8 cellular contexts compared by ENCODE assay signal in genomic region chr9:96232539-96233241, GRCh38.
DNase-seq lines count a peak whose midpoint lies in the region; ATAC-seq and TF ChIP-seq lines count a peak whose summit lies in the region.

No MANE protein-coding gene starts in this region.

- intact Hi-C loops in left lung (cut with DNase I) = no loop called here
- intact Hi-C loops in activated T-helper 2 cell treated with anti-CD3 and anti-CD28 coated beads, Interferon-gamma antibody, Interleukin-2, Interleukin-4, amounts not matched to agents 10 μg/mL and 5 μg/mL and 100 μg/mL, durations not matched to agents 14 hours and 24 hours and 36 hours (cut with micrococcal nuclease) = loop anchor here (1.0 kb wide), 1 partner anchor 85 kb away; no protein-coding TSS in a partner anchor

- no peak overlapping the region for H3K4me3 Mint-ChIP-seq in stimulated activated naive B cell treated with anti-CD40 and anti-IgM and Interleukin-4, amounts not matched to agents 10 μg/mL and 1 μg/mL and 100 μg/mL, for 72 hours
- no peak overlapping the region for H3K4me3 Mint-ChIP-seq in activated T-helper 2 cell treated with anti-CD3 and anti-CD28 coated beads, Interferon-gamma antibody, Interleukin-2, Interleukin-4, amounts not matched to agents 10 μg/mL and 5 μg/mL and 100 μg/mL, durations not matched to agents 14 hours and 24 hours and 36 hours (ENCODE audit: low read depth)

- no peak overlapping the region for H3K4me3 ChIP-seq in HL-60 (replicated peaks; ENCODE audit: insufficient read depth, low read length)
- no peak overlapping the region for H3K4me3 ChIP-seq in left lung

- no peak overlapping the region for H3K27ac Mint-ChIP-seq in stimulated activated naive B cell treated with anti-CD40 and anti-IgM and Interleukin-4, amounts not matched to agents 10 μg/mL and 1 μg/mL and 100 μg/mL, for 72 hours
- H3K27ac Mint-ChIP-seq in activated T-helper 2 cell treated with anti-CD3 and anti-CD28 coated beads, Interferon-gamma antibody, Interleukin-2, Interleukin-4, amounts not matched to agents 10 μg/mL and 5 μg/mL and 100 μg/mL, durations not matched to agents 14 hours and 24 hours and 36 hours = no peak overlapping the region

- no peaks in the 10 kb centered on the region for H3K27me3 ChIP-seq in HL-60 (ENCODE audit: insufficient read depth, poor library complexity, severe bottlenecking)
- H3K27me3 ChIP-seq in left lung = no peaks in the 10 kb centered on the region

- H3K4me1 ChIP-seq in left lung = no peaks in the 10 kb centered on the region

- DNase-seq in DMS 273 treated with DMSO at 0.1 percent for 48 hours (lab: John Stamatoyannopoulos, UW) (peak; percentile 49), HL-60 (ENCODE audit: low read depth in 1 of 2, low spot score in 1 of 2) (peak in 1 of 2 experiments; percentile 36), RPMI8226 (peak; percentile 48), cerebellar nuclear complex (lab: John Stamatoyannopoulos, UW) (peak; percentile 13 to 79), left lung (no peak)
- DNase-seq in stimulated activated naive B cell treated with anti-CD40 and anti-IgM and Interleukin-4, amounts not matched to agents 10 μg/mL and 1 μg/mL and 100 μg/mL, for 72 hours = no peak
- no peak for DNase-seq in activated T-helper 2 cell treated with anti-CD3 and anti-CD28 coated beads, Interferon-gamma antibody, Interleukin-2, Interleukin-4, amounts not matched to agents 10 μg/mL and 5 μg/mL and 100 μg/mL, durations not matched to agents 14 hours and 24 hours and 36 hours (ENCODE audit: low spot score)

- ATAC-seq in left lung = peak; percentile 95
- ATAC-seq in stimulated activated naive B cell treated with anti-CD40 and anti-IgM and Interleukin-4, amounts not matched to agents 10 μg/mL and 1 μg/mL and 100 μg/mL, for 72 hours (replicated peaks) = peak; percentile 77 to 82
- ATAC-seq in HG03442 (IDR thresholded peaks at IDR 0.05; ENCODE audit: unreplicated experiment) = no peak

- no peaks in the 10 kb centered on the region for H3K36me3 Mint-ChIP-seq in stimulated activated naive B cell treated with anti-CD40 and anti-IgM and Interleukin-4, amounts not matched to agents 10 μg/mL and 1 μg/mL and 100 μg/mL, for 72 hours
- no peaks in the 10 kb centered on the region for H3K36me3 Mint-ChIP-seq in activated T-helper 2 cell treated with anti-CD3 and anti-CD28 coated beads, Interferon-gamma antibody, Interleukin-2, Interleukin-4, amounts not matched to agents 10 μg/mL and 5 μg/mL and 100 μg/mL, durations not matched to agents 14 hours and 24 hours and 36 hours (ENCODE audit: low read depth)

- H3K27me3 Mint-ChIP-seq in stimulated activated naive B cell treated with anti-CD40 and anti-IgM and Interleukin-4, amounts not matched to agents 10 μg/mL and 1 μg/mL and 100 μg/mL, for 72 hours = peaks cover 26 to 38% of the 10 kb centered on the region in 2 donors
- peaks cover 40% of the 10 kb centered on the region for H3K27me3 Mint-ChIP-seq in activated T-helper 2 cell treated with anti-CD3 and anti-CD28 coated beads, Interferon-gamma antibody, Interleukin-2, Interleukin-4, amounts not matched to agents 10 μg/mL and 5 μg/mL and 100 μg/mL, durations not matched to agents 14 hours and 24 hours and 36 hours (ENCODE audit: low read depth)

- peaks cover 4 to 5% of the 10 kb centered on the region in 2 donors for H3K9me3 Mint-ChIP-seq in stimulated activated naive B cell treated with anti-CD40 and anti-IgM and Interleukin-4, amounts not matched to agents 10 μg/mL and 1 μg/mL and 100 μg/mL, for 72 hours
- H3K9me3 Mint-ChIP-seq in activated T-helper 2 cell treated with anti-CD3 and anti-CD28 coated beads, Interferon-gamma antibody, Interleukin-2, Interleukin-4, amounts not matched to agents 10 μg/mL and 5 μg/mL and 100 μg/mL, durations not matched to agents 14 hours and 24 hours and 36 hours = peaks cover 9% of the 10 kb centered on the region

- H3K36me3 ChIP-seq in left lung = no peaks in the 10 kb centered on the region

- peak; percentile 83 for TF ChIP-seq CTCF in HL-60 (IDR thresholded peaks at IDR 0.05; ENCODE audit: insufficient read depth, low read length)
- TF ChIP-seq CTCF in left lung (IDR thresholded peaks at IDR 0.05) = peak; percentile 62 to 85

- H3K9me3 ChIP-seq in left lung = no peaks in the 10 kb centered on the region

- H3K27ac ChIP-seq in HL-60 (replicated peaks) (no peak overlapping the region), left lung (peak overlapping the region in 1 of 2 donors; percentile 9)

- H3K4me1 Mint-ChIP-seq in stimulated activated naive B cell treated with anti-CD40 and anti-IgM and Interleukin-4, amounts not matched to agents 10 μg/mL and 1 μg/mL and 100 μg/mL, for 72 hours = peaks cover 0 to 1% of the 10 kb centered on the region in 2 donors
- peaks cover 1% of the 10 kb centered on the region for H3K4me1 Mint-ChIP-seq in activated T-helper 2 cell treated with anti-CD3 and anti-CD28 coated beads, Interferon-gamma antibody, Interleukin-2, Interleukin-4, amounts not matched to agents 10 μg/mL and 5 μg/mL and 100 μg/mL, durations not matched to agents 14 hours and 24 hours and 36 hours (ENCODE audit: low read depth)

Comparison
In these comparisons a context has a peak if more than half of its experiments do, and no peak if none do; other contexts are left out.
1. DNase-seq: peak in DMS 273 treated with DMSO at 0.1 percent for 48 hours (single experiment), RPMI8226 (single experiment) and cerebellar nuclear complex (2 of 2); none in left lung (0 of 2), stimulated activated naive B cell treated with anti-CD40 and anti-IgM and Interleukin-4, amounts not matched to agents 10 μg/mL and 1 μg/mL and 100 μg/mL, for 72 hours (single experiment) and activated T-helper 2 cell treated with anti-CD3 and anti-CD28 coated beads, Interferon-gamma antibody, Interleukin-2, Interleukin-4, amounts not matched to agents 10 μg/mL and 5 μg/mL and 100 μg/mL, durations not matched to agents 14 hours and 24 hours and 36 hours (single experiment).